In genomic region chr13:72677431-72677830, GRCh38 we compare ENCODE assay signal across 23 cellular contexts.
"Had no signal": no experiment of that assay in that cellular context is flagged by ENCODE, and none has a peak within 500 bp of the region (broad histone marks: within the 10 kb centered on the region; RNA-seq: fewer than 3 reads in every experiment).

No MANE protein-coding gene starts in this region.

- H3K9me3 ChIP-seq: body of pancreas, pancreas, psoas muscle, upper lobe of left lung had no signal

- H3K36me3 Mint-ChIP-seq: natural killer cell treated with Interleukin-12 subunit alpha and Interleukin-12 subunit beta and Interleukin-15 and Interleukin-18, amount 100 ng/mL, for 72 hours had no signal

- H3K27ac Mint-ChIP-seq: activated CD4-positive, alpha-beta memory T cell treated with anti-CD3 and anti-CD28 coated beads, Interleukin-2, amount 10 ng/mL, durations not matched to agents 7 days and 5 days; activated CD4-positive, alpha-beta T cell treated with anti-CD3 and anti-CD28 coated beads, Interleukin-2, amount 10 ng/mL, durations not matched to agents 24 days and 14 days; activated naive CD8-positive, alpha-beta T cell treated with anti-CD3 and anti-CD28 coated beads, Interleukin-2, amount 50 U/mL, for 24 hours; natural killer cell treated with Interleukin-12 subunit alpha and Interleukin-12 subunit beta and Interleukin-15 and Interleukin-18, amount 100 ng/mL, for 72 hours had no signal

- FAIRE-seq: endothelial cell of umbilical vein had no signal

- H3K4me1 Mint-ChIP-seq: activated CD4-positive, alpha-beta memory T cell treated with anti-CD3 and anti-CD28 coated beads, Interleukin-2, amount 10 ng/mL, durations not matched to agents 7 days and 5 days; activated CD4-positive, alpha-beta T cell treated with anti-CD3 and anti-CD28 coated beads, Interleukin-2, amount 10 ng/mL, durations not matched to agents 24 days and 14 days; activated naive CD8-positive, alpha-beta T cell treated with anti-CD3 and anti-CD28 coated beads, Interleukin-2, amount 50 U/mL, for 24 hours had no signal

- H3K4me1 ChIP-seq: body of pancreas, pancreas, psoas muscle, upper lobe of left lung had no signal

- H3K27me3 Mint-ChIP-seq: activated CD4-positive, alpha-beta T cell treated with anti-CD3 and anti-CD28 coated beads, Interleukin-2, amount 10 ng/mL, durations not matched to agents 24 days and 14 days had no signal

- H3K4me3 ChIP-seq: body of pancreas, pancreas, psoas muscle, upper lobe of left lung had no signal

- H3K4me3 Mint-ChIP-seq: activated CD4-positive, alpha-beta memory T cell treated with anti-CD3 and anti-CD28 coated beads, Interleukin-2, amount 10 ng/mL, durations not matched to agents 7 days and 5 days; activated CD4-positive, alpha-beta T cell treated with anti-CD3 and anti-CD28 coated beads, Interleukin-2, amount 10 ng/mL, durations not matched to agents 24 days and 14 days; activated naive CD8-positive, alpha-beta T cell treated with anti-CD3 and anti-CD28 coated beads, Interleukin-2, amount 50 U/mL, for 24 hours; natural killer cell treated with Interleukin-12 subunit alpha and Interleukin-12 subunit beta and Interleukin-15 and Interleukin-18, amount 100 ng/mL, for 72 hours had no signal

- H3K27me3 ChIP-seq: body of pancreas, pancreas, upper lobe of left lung had no signal

- ATAC-seq: activated CD4-positive, CD25-positive, alpha-beta regulatory T cell treated with anti-CD3 and anti-CD28 coated beads, Interleukin-2, amount 50 U/mL, for 24 hours; activated naive CD8-positive, alpha-beta T cell treated with anti-CD3 and anti-CD28 coated beads, Interleukin-2, amount 50 U/mL, for 24 hours; body of pancreas; esophagus mucosa; left ventricle myocardium superior; natural killer cell treated with Interleukin-12 subunit alpha and Interleukin-12 subunit beta and Interleukin-15 and Interleukin-18, amount 100 ng/mL, for 72 hours; pancreas; psoas muscle; right cardiac atrium; stimulated activated naive CD8-positive, alpha-beta T cell treated with anti-CD3 and anti-CD28 coated beads, Interleukin-15, Interleukin-2, amounts not matched to agents 100 U/mL and 50 U/mL, for 24 hours had no signal

- H3K9me3 Mint-ChIP-seq: activated CD4-positive, alpha-beta memory T cell treated with anti-CD3 and anti-CD28 coated beads, Interleukin-2, amount 10 ng/mL, durations not matched to agents 7 days and 5 days; activated CD4-positive, alpha-beta T cell treated with anti-CD3 and anti-CD28 coated beads, Interleukin-2, amount 10 ng/mL, durations not matched to agents 24 days and 14 days; activated naive CD8-positive, alpha-beta T cell treated with anti-CD3 and anti-CD28 coated beads, Interleukin-2, amount 50 U/mL, for 24 hours; natural killer cell treated with Interleukin-12 subunit alpha and Interleukin-12 subunit beta and Interleukin-15 and Interleukin-18, amount 100 ng/mL, for 72 hours had no signal

- H3K36me3 ChIP-seq: pancreas, upper lobe of left lung had no signal

- DNase-seq: activated CD4-positive, alpha-beta memory T cell treated with anti-CD3 and anti-CD28 coated beads, Interleukin-2, amount 10 ng/mL, durations not matched to agents 7 days and 5 days; activated CD4-positive, alpha-beta T cell treated with anti-CD3 and anti-CD28 coated beads, Interleukin-2, amount 10 ng/mL, durations not matched to agents 24 days and 14 days; activated effector memory CD4-positive, alpha-beta T cell treated with anti-CD3 and anti-CD28 coated beads, Interleukin-2, amount 50 U/mL, for 16 hours; activated naive CD4-positive, alpha-beta T cell treated with anti-CD3 and anti-CD28 coated beads, Interleukin-2, amount 50 U/mL, for 16 hours; activated naive CD8-positive, alpha-beta T cell treated with anti-CD3 and anti-CD28 coated beads, Interleukin-2, amount 50 U/mL, for 24 hours; anterior cingulate cortex; body of pancreas; effector memory CD4-positive, alpha-beta T cell; foreskin melanocyte; left ventricle myocardium superior; mammary epithelial cell; midbrain; pancreas; psoas muscle; right cardiac atrium; stimulated activated CD4-positive, alpha-beta T cell treated with anti-CD3 and anti-CD28 coated beads, Interleukin-12 subunit alpha, Interleukin-12 subunit beta, amount 100 ng/mL, for 4 hours; stimulated activated CD4-positive, alpha-beta T cell treated with anti-CD3 and anti-CD28 coated beads, Interleukin-4, amount 100 ng/mL, for 4 hours; stimulated activated naive CD8-positive, alpha-beta T cell treated with anti-CD3 and anti-CD28 coated beads, Interleukin-15, Interleukin-2, amounts not matched to agents 100 U/mL and 50 U/mL, for 24 hours; upper lobe of left lung had no signal
